ENCODE assay signal across 1 cellular context in genomic region chr14:21023817-21024667, GRCh38.
TF ChIP-seq lines count a peak whose summit lies in the region.

No MANE protein-coding gene starts in this region.

TF ChIP-seq in HepG2, 621 proteins besides CTCF, POLR2A, EP300 and RAD21 (continued from another document and continues in another):
- TF ChIP-seq ZHX2 (IDR thresholded peaks at IDR 0.05; ENCODE audit: low read depth) (no peak), ZHX2 (CRISPR knock-in tag; IDR thresholded peaks at IDR 0.05; ENCODE audit: borderline replicate concordance) (no peak), RERE (CRISPR knock-in tag; IDR thresholded peaks at IDR 0.05; ENCODE audit: low read depth) (no peak), SCMH1 (CRISPR knock-in tag; IDR thresholded peaks at IDR 0.05; ENCODE audit: borderline replicate concordance) (no peak), ZNF460 (CRISPR knock-in tag; IDR thresholded peaks at IDR 0.05; ENCODE audit: borderline replicate concordance) (no peak), ZFP36L1 (CRISPR knock-in tag; IDR thresholded peaks at IDR 0.05) (no peak), ZFP90 (CRISPR knock-in tag; IDR thresholded peaks at IDR 0.05; ENCODE audit: borderline replicate concordance) (no peak), ZBTB42 (CRISPR knock-in tag; IDR thresholded peaks at IDR 0.05) (no peak; the same call in 1 of the 2 replicates), KDM4B (CRISPR knock-in tag; IDR thresholded peaks at IDR 0.05) (no peak), ZNF318 (CRISPR knock-in tag; IDR thresholded peaks at IDR 0.05) (no peak), ZNF646 (CRISPR knock-in tag; IDR thresholded peaks at IDR 0.05) (no peak), HIVEP1 (CRISPR knock-in tag; IDR thresholded peaks at IDR 0.05) (no peak), TFE3 (CRISPR knock-in tag; IDR thresholded peaks at IDR 0.05) (0 out of 2 replicates have a peak, but pooled peaks have one; percentile 12), RNF219 (CRISPR knock-in tag; IDR thresholded peaks at IDR 0.05) (no peak), AKAP8 (CRISPR knock-in tag; IDR thresholded peaks at IDR 0.05) (no peak)
